In genomic region chr1:3671371-3672180, GRCh38 we compare ENCODE assay signal across 15 cellular contexts. TPM values are rescaled to one million over a fixed set of nuclear protein-coding genes. Genes with fewer than 3 reads are reported as not detected.
DNase-seq lines count a peak whose midpoint lies in the region; ATAC-seq and TF ChIP-seq lines count a peak whose summit lies in the region.
"Had no signal": no experiment of that assay in that cellular context is flagged by ENCODE, and none has a peak within 500 bp of the region (broad histone marks: within the 10 kb centered on the region; RNA-seq: fewer than 3 reads in every experiment).

No MANE protein-coding gene starts in this region.

- no peak overlapping the region for H3K4me3 ChIP-seq in right atrium auricular region
- no peak overlapping the region for H3K4me3 ChIP-seq in right cardiac atrium (ENCODE audit: low read length)
- no peak overlapping the region for H3K4me3 ChIP-seq in upper lobe of right lung
- H3K4me3 ChIP-seq: dorsolateral prefrontal cortex, SJCRH30, uterus had no signal

- H3K9me3 ChIP-seq in right atrium auricular region, result no peaks in the 10 kb centered on the region
- no peaks in the 10 kb centered on the region for H3K9me3 ChIP-seq in right cardiac atrium (ENCODE audit: control insufficient read depth, low read length)
- H3K9me3 ChIP-seq in upper lobe of right lung, result no peaks in the 10 kb centered on the region
- H3K9me3 ChIP-seq: SJCRH30, uterus had no signal

- ATAC-seq in Right ventricle myocardium superior (ENCODE audit: poor library complexity) (no peak), right cardiac atrium (peak in 1 of 2 donors; percentile 7), upper lobe of right lung (peak; percentile 5), HG03159 (IDR thresholded peaks at IDR 0.05; ENCODE audit: unreplicated experiment) (no peak)

- WGBS in right cardiac atrium, result 52% methylated on average over 29 of the region's 29 CpGs

- TF ChIP-seq CTCF in right atrium auricular region (IDR thresholded peaks at IDR 0.05) (no peak), RWPE1 (conservative IDR thresholded peaks at IDR 0.05; ENCODE audit: low read depth) (no peak), upper lobe of right lung (IDR thresholded peaks at IDR 0.05) (no peak)

- CTCF ChIA-PET in RWPE1 (lab: Yijun Ruan, JAX), result no interaction called here

- H3K4me1 ChIP-seq in right atrium auricular region (peaks cover 0 to 9% of the 10 kb centered on the region in 2 donors), right cardiac atrium (ENCODE audit: control insufficient read depth, insufficient read depth, low read length) (no peaks in the 10 kb centered on the region), upper lobe of right lung (peaks cover 9% of the 10 kb centered on the region)
- H3K4me1 ChIP-seq: uterus had no signal

- H3K36me3 ChIP-seq in right atrium auricular region (no peaks in the 10 kb centered on the region), upper lobe of right lung (no peaks in the 10 kb centered on the region)
- H3K36me3 ChIP-seq: SJCRH30, uterus had no signal

- DNase-seq in Right ventricle myocardium superior (peak; percentile 12), right atrium auricular region (ENCODE audit: low spot score) (no peak), RWPE1 (ENCODE audit: low spot score) (no peak), right cardiac atrium (peak in 2 of 3 donors; percentile 15 to 31), upper lobe of right lung (peak; percentile 68), NCI-H2081 treated with DMSO at 0.1 percent for 48 hours (lab: John Stamatoyannopoulos, UW) (no peak)
- DNase-seq in NK-92 treated with Interleukin-12 subunit alpha and Interleukin-12 subunit beta, amount 100 ng/mL, for 24 hours (lab: John Stamatoyannopoulos, UW), result no peak
- DNase-seq: amygdala, DMS79, foreskin melanocyte, NCI-H2227 treated with DMSO at 0.1 percent for 48 hours, SJCRH30, uterus had no signal

- H3K27me3 ChIP-seq in right atrium auricular region (no peaks in the 10 kb centered on the region), right cardiac atrium (ENCODE audit: control insufficient read depth, insufficient read depth) (no peaks in the 10 kb centered on the region), upper lobe of right lung (no peaks in the 10 kb centered on the region)
- H3K27me3 ChIP-seq: SJCRH30, uterus had no signal

- POLR2A ChIA-PET in RWPE1 (lab: Yijun Ruan, JAX; ENCODE audit: low non-redundant PET), result interaction anchor here (0.6 kb wide), 1 partner anchor 10 kb away, joined by 3 read pairs; no protein-coding TSS in a partner anchor

- no peak overlapping the region for H3K27ac ChIP-seq in right atrium auricular region
- peak overlapping the region; percentile 61 for H3K27ac ChIP-seq in RWPE1
- H3K27ac ChIP-seq in right cardiac atrium (ENCODE audit: low read length), result no peak overlapping the region
- H3K27ac ChIP-seq in upper lobe of right lung, result no peak overlapping the region
- H3K27ac ChIP-seq: dorsolateral prefrontal cortex, SJCRH30, uterus had no signal

- intact Hi-C loops in Right ventricle myocardium superior (cut with DNase I) (no loop called here), right cardiac atrium (cut with DNase I) (no loop called here), upper lobe of right lung (cut with DNase I) (no loop called here)

RNA-seq across cellular contexts. Expression of gene TP73, which starts 19.3 kb away (rescaled TPM):
- total RNA-seq in Right ventricle myocardium superior (not detected), right atrium auricular region (under 1 TPM in 1 of 2 donors, not detected in 1; 0.16 TPM), right cardiac atrium (under 1 TPM in 1 of 4 donors, not detected in 3; 0.18 TPM), upper lobe of right lung (0.29 TPM)
- polyA plus RNA-seq in right cardiac atrium, result 0.07 TPM

RNA-seq across cellular contexts. Expression of gene WRAP73, which starts 21.7 kb away (rescaled TPM):
- total RNA-seq in Right ventricle myocardium superior (10.0 TPM), right atrium auricular region (10 to 100 TPM in 1 of 2 donors, 1 to 10 TPM in 1; 6.8 to 11.4 TPM), right cardiac atrium (10 to 100 TPM in 3 of 4 donors, 1 to 10 TPM in 1; 8.7 to 13.9 (median 12.2) TPM), upper lobe of right lung (18.5 TPM)
- polyA plus RNA-seq in right cardiac atrium, result 12.9 TPM

RNA-seq across cellular contexts. Expression of gene TPRG1L, which starts 46.8 kb away (rescaled TPM):
- total RNA-seq in Right ventricle myocardium superior (47.0 TPM), right atrium auricular region (10 to 100 TPM; 30.0 to 33.3 TPM), right cardiac atrium (10 to 100 TPM; 46.3 to 51.4 (median 46.6) TPM), upper lobe of right lung (47.5 TPM)
- polyA plus RNA-seq in right cardiac atrium, result 35.8 TPM

Comparison
In these comparisons a context has a peak if more than half of its experiments do, and no peak if none do; other contexts are left out.
1. DNase-seq: peak in Right ventricle myocardium superior (single experiment), right cardiac atrium (2 of 3) and upper lobe of right lung (single experiment); none in right atrium auricular region (single experiment), RWPE1 (single experiment), NCI-H2081 treated with DMSO at 0.1 percent for 48 hours (single experiment) and NK-92 treated with Interleukin-12 subunit alpha and Interleukin-12 subunit beta, amount 100 ng/mL, for 24 hours (single experiment).